ENCODE assay signal across 15 cellular contexts in the genomic region with DNA sequence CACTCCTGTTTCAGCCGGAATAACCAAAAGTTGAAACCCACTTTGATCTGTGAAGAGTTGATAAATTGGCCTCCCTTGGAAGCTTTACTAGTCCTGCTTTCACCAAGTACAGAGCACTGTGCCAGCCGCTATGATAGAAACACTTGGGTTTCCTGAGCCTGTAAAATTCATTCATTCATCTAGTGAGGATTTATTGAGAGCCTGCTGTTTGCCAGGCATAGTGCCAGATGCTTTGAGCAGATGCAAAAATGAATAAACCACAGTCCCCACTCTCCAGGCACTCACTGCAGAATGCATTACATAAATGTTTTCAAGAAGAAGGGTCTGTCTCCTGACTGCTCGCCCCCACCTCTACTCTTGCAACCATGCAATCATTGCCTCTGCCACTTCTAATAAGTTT. TPM values are rescaled to one million over a fixed set of nuclear protein-coding genes. Genes with fewer than 3 reads are reported as not detected.
DNase-seq lines count a peak whose midpoint lies in the region; ATAC-seq and TF ChIP-seq lines count a peak whose summit lies in the region.
"Had no signal": no experiment of that assay in that cellular context is flagged by ENCODE, and none has a peak within 500 bp of the region (broad histone marks: within the 10 kb centered on the region; RNA-seq: fewer than 3 reads in every experiment).

No MANE protein-coding gene starts in this region.

- DNase-seq in DND-41: no peak
- DNase-seq in NCI-H446 (lab: John Stamatoyannopoulos, UW): peak; percentile 73 to 89
- DNase-seq in coronary artery (ENCODE audit: low spot score): no peak
- no peak for DNase-seq in SIG-M5 (lab: John Stamatoyannopoulos, UW)
- no peak for DNase-seq in stimulated activated CD4-positive, alpha-beta T cell treated with anti-CD3 and anti-CD28 coated beads, Interleukin-12 subunit alpha, Interleukin-12 subunit beta, amount 100 ng/mL, for 4 hours
- DNase-seq in NCI-H510A treated with DMSO at 0.1 percent for 48 hours (lab: John Stamatoyannopoulos, UW): no peak
- DNase-seq: activated CD4-positive, alpha-beta memory T cell treated with anti-CD3 and anti-CD28 coated beads for 36 hours; activated T-cell treated with anti-CD3 and anti-CD28 coated beads, Interleukin-2, amount 50 U/mL, for 48 hours; AML-193; lower lobe of right lung; natural killer cell; NCI-H2107 had no signal

- ATAC-seq in DND-41 (ENCODE audit: insufficient read depth, low read depth) (peak; percentile 51; the same call in 2 of the 3 replicates), GM18907 (IDR thresholded peaks at IDR 0.05; ENCODE audit: unreplicated experiment) (no peak)
- ATAC-seq: natural killer cell, Panc1 had no signal

- H3K9ac ChIP-seq in DND-41 (ENCODE audit: low read depth, low read length): 0 out of 2 replicates have a peak overlapping the region, but pooled peaks have one; percentile 1
- peak overlapping the region in 2 of 3 donors; percentile 17 to 52 for H3K9ac ChIP-seq in skeletal muscle tissue (ENCODE audit: low read depth in 1 of 3, low read length in 3 of 3)

- H3K4me1 ChIP-seq in DND-41 (ENCODE audit: insufficient read depth, low read length) (peaks cover 72% of the 10 kb centered on the region), skeletal muscle tissue (ENCODE audit: control insufficient read depth in 3 of 3, insufficient read depth in 3 of 3, low read length in 3 of 3) (peaks cover 47 to 68% (median 65%) of the 10 kb centered on the region in 3 donors)

- TF ChIP-seq CTCF in DND-41 (IDR thresholded peaks at IDR 0.05; ENCODE audit: borderline replicate concordance, extremely low read depth, low read length, poor library complexity, severe bottlenecking) (no peak), coronary artery (IDR thresholded peaks at IDR 0.05) (no peak)

- H3K4me3 ChIP-seq in DND-41 (ENCODE audit: low read depth in 1 of 2, low read length in 2 of 2): no peak overlapping the region
- H3K4me3 ChIP-seq in coronary artery: no peak overlapping the region
- H3K4me3 ChIP-seq in skeletal muscle tissue (ENCODE audit: low read length in 3 of 3): peak overlapping the region in 1 of 3 donors; percentile 13
- H3K4me3 ChIP-seq: lower lobe of right lung had no signal

- H3K9me3 ChIP-seq in DND-41 (ENCODE audit: insufficient read depth, low read length, severe bottlenecking) (no peaks in the 10 kb centered on the region), skeletal muscle tissue (ENCODE audit: control insufficient read depth in 3 of 3, low read length in 3 of 3) (no peaks in the 10 kb centered on the region)
- H3K9me3 ChIP-seq: lower lobe of right lung had no signal

- no peaks in the 10 kb centered on the region for H3K27me3 ChIP-seq in DND-41 (ENCODE audit: insufficient read depth, low read length, poor library complexity)
- no peaks in the 10 kb centered on the region for H3K27me3 ChIP-seq in skeletal muscle tissue (ENCODE audit: control insufficient read depth in 3 of 3, insufficient read depth in 3 of 3, low read length in 3 of 3)

- H3K36me3 ChIP-seq in DND-41 (ENCODE audit: insufficient read depth, low read length) (peaks cover 89% of the 10 kb centered on the region), skeletal muscle tissue (ENCODE audit: control insufficient read depth in 3 of 3, insufficient read depth in 3 of 3, low read length in 3 of 3) (peaks cover 10 to 25% (median 20%) of the 10 kb centered on the region in 3 donors)

- no peak overlapping the region for H3K4me2 ChIP-seq in DND-41 (ENCODE audit: insufficient read depth, low read length)

- H3K79me2 ChIP-seq in DND-41 (ENCODE audit: insufficient read depth, low read length): peaks cover 74% of the 10 kb centered on the region

- no peak overlapping the region for H2AFZ ChIP-seq in DND-41 (ENCODE audit: low read depth, low read length)

- H3K27ac ChIP-seq in DND-41 (ENCODE audit: low read length) (peak overlapping the region; percentile 93), coronary artery (peak overlapping the region; percentile 72 to 82), skeletal muscle tissue (ENCODE audit: low read depth, low read length) (peak overlapping the region; percentile 58)
- H3K27ac ChIP-seq: lower lobe of right lung had no signal

- H4K20me1 ChIP-seq in DND-41 (ENCODE audit: insufficient read depth, low read length): no peaks in the 10 kb centered on the region

RNA-seq across cellular contexts. Expression of gene TMEM217, which starts 25.3 kb away (rescaled TPM):
- under 0.01 TPM for total RNA-seq in skeletal muscle tissue

RNA-seq across cellular contexts. Expression of gene TBC1D22B, which starts 25.7 kb away (rescaled TPM):
- total RNA-seq in skeletal muscle tissue: 3.7 TPM

Comparison
In these comparisons a context has a peak if more than half of its experiments do, and no peak if none do; other contexts are left out.
1. DNase-seq: peak in NCI-H446 (2 of 2); none in DND-41 (single experiment), coronary artery (single experiment), SIG-M5 (single experiment), stimulated activated CD4-positive, alpha-beta T cell treated with anti-CD3 and anti-CD28 coated beads, Interleukin-12 subunit alpha, Interleukin-12 subunit beta, amount 100 ng/mL, for 4 hours (single experiment) and NCI-H510A treated with DMSO at 0.1 percent for 48 hours (single experiment).
2. Peak in every context shown above with its lines, with median percentiles within 50 percentile points of each other: H3K27ac ChIP-seq.